8 cellular contexts compared by ENCODE assay signal in genomic region chr21:36156815-36157670, GRCh38. TPM values are rescaled to one million over a fixed set of nuclear protein-coding genes. Genes with fewer than 3 reads are reported as not detected.
DNase-seq lines count a peak whose midpoint lies in the region; ATAC-seq, FAIRE-seq and TF ChIP-seq lines count a peak whose summit lies in the region.

A gene with protein sequence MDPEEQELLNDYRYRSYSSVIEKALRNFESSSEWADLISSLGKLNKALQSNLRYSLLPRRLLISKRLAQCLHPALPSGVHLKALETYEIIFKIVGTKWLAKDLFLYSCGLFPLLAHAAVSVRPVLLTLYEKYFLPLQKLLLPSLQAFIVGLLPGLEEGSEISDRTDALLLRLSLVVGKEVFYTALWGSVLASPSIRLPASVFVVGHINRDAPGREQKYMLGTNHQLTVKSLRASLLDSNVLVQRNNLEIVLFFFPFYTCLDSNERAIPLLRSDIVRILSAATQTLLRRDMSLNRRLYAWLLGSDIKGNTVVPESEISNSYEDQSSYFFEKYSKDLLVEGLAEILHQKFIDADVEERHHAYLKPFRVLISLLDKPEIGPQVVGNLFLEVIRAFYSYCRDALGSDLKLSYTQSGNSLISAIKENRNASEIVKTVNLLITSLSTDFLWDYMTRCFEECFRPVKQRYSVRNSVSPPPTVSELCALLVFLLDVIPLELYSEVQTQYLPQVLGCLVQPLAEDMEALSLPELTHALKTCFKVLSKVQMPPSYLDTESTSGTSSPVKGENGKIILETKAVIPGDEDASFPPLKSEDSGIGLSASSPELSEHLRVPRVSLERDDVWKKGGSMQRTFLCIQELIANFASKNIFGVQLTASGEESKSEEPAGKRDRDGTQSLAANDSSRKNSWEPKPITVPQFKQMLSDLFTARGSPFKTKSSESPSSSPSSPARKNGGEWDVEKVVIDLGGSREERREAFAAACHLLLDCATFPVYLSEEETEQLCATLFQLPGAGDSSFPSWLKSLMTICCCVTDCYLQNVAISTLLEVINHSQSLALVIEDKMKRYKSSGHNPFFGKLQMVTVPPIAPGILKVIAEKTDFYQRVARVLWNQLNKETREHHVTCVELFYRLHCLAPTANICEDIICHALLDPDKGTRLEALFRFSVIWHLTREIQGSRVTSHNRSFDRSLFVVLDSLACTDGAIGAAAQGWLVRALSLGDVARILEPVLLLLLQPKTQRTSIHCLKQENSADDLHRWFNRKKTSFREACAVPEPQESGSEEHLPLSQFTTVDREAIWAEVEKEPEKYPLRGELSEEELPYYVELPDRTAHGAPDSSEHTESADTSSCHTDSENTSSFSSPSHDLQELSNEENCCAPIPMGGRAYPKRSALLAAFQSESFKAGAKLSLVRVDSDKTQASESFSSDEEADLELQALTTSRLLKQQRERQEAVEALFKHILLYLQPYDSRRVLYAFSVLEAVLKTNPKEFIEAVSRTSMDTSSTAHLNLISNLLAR (N-terminal part only) (plus strand): TSS chr21:36156824. CDS start chr21:36164734, 7,910 bp downstream.

- TF ChIP-seq EP300 in A549 (IDR thresholded peaks at IDR 0.05), result no peak

- no peaks in the 10 kb centered on the region for H3K27me3 Mint-ChIP-seq in astrocyte (ENCODE audit: low read depth, unreplicated experiment)

- peaks cover 9% of the 10 kb centered on the region; the same call in 1 of the 3 replicates for H3K4me1 ChIP-seq in A549
- peaks cover 10% of the 10 kb centered on the region for H3K4me1 ChIP-seq in astrocyte (ENCODE audit: insufficient read depth, low read length)
- H3K4me1 ChIP-seq in iPS-15b (ENCODE audit: control insufficient read depth, insufficient read depth, low read length), result no peaks in the 10 kb centered on the region
- H3K4me1 ChIP-seq in smooth muscle cell (ENCODE audit: low read depth), result no peaks in the 10 kb centered on the region

- H3F3A ChIP-seq in smooth muscle cell (ENCODE audit: low read depth), result no peaks in the 10 kb centered on the region

- peak; percentile 56 for TF ChIP-seq POLR2A in A549 (IDR thresholded peaks at IDR 0.05; ENCODE audit: low read length)

- H3K4me1 Mint-ChIP-seq in astrocyte (ENCODE audit: low read depth, unreplicated experiment), result peaks cover 5% of the 10 kb centered on the region

- ATAC-seq in A549 (peak; percentile 68 to 70), GM18867 (IDR thresholded peaks at IDR 0.05; ENCODE audit: unreplicated experiment) (peak; percentile 23), HG03064 (IDR thresholded peaks at IDR 0.05; ENCODE audit: low read depth, unreplicated experiment) (peak; percentile 24)

- H3K27ac ChIP-seq in A549 (peak within 1 kb of the TSS; percentile 71 to 88), astrocyte (ENCODE audit: low read depth, low read length) (peak within 1 kb of the TSS; percentile 64), smooth muscle cell (ENCODE audit: low read depth) (peak within 1 kb of the TSS; percentile 87)

- H3K36me3 Mint-ChIP-seq in astrocyte (ENCODE audit: low read depth, unreplicated experiment), result peaks cover 2% of the 10 kb centered on the region

- peaks cover 46% of the 10 kb centered on the region for H3K79me2 ChIP-seq in astrocyte (ENCODE audit: insufficient read depth, low read length)
- no peaks in the 10 kb centered on the region for H3K79me2 ChIP-seq in smooth muscle cell (ENCODE audit: low read depth)

- H4K20me1 ChIP-seq in astrocyte (ENCODE audit: insufficient read depth, low read length) (peaks cover 17% of the 10 kb centered on the region), smooth muscle cell (ENCODE audit: low read depth) (no peaks in the 10 kb centered on the region)

- TF ChIP-seq CTCF in A549 (IDR thresholded peaks at IDR 0.05), result no peak
- TF ChIP-seq CTCF in astrocyte (IDR thresholded peaks at IDR 0.05; ENCODE audit: insufficient read depth, low read depth, low read length), result no peak
- no peak for TF ChIP-seq CTCF in smooth muscle cell (IDR thresholded peaks at IDR 0.05; ENCODE audit: borderline replicate concordance, insufficient read depth, poor library complexity, severe bottlenecking)

- peak within 1 kb of the TSS; percentile 94 for H3K4me2 ChIP-seq in A549
- H3K4me2 ChIP-seq in astrocyte (ENCODE audit: low read length), result peak within 1 kb of the TSS; percentile 97
- H3K4me2 ChIP-seq in smooth muscle cell, result peak within 1 kb of the TSS; percentile 99

- H3K9me3 ChIP-seq in A549, result no peaks in the 10 kb centered on the region
- no peaks in the 10 kb centered on the region for H3K9me3 ChIP-seq in astrocyte (ENCODE audit: insufficient read depth, low read depth, low read length)
- H3K9me3 ChIP-seq in iPS-15b (ENCODE audit: control insufficient read depth, insufficient read depth, low read length), result no peaks in the 10 kb centered on the region
- no peaks in the 10 kb centered on the region for H3K9me3 ChIP-seq in smooth muscle cell (replicated peaks; ENCODE audit: low read depth)

- no peaks in the 10 kb centered on the region for H3K9me3 Mint-ChIP-seq in astrocyte (ENCODE audit: unreplicated experiment)

- H3K9ac ChIP-seq in astrocyte (ENCODE audit: low read length) (peak within 1 kb of the TSS; percentile 85), iPS-15b (ENCODE audit: low read depth, low read length) (peak within 1 kb of the TSS; percentile 47), smooth muscle cell (ENCODE audit: low read depth) (peak within 1 kb of the TSS; percentile 87)

- CTCF ChIA-PET in A549 (lab: Yijun Ruan, JAX), result no interaction called here

- TF ChIP-seq RAD21 in A549 (conservative IDR thresholded peaks at IDR 0.05 in 1 of 2, IDR thresholded peaks at IDR 0.05 in 1 of 2), result no peak

- H2AFZ ChIP-seq in astrocyte (ENCODE audit: low read depth, low read length), result peak within 1 kb of the TSS; percentile 90
- peak within 1 kb of the TSS; percentile 97 for H2AFZ ChIP-seq in smooth muscle cell (ENCODE audit: low read depth)

- H3K36me3 ChIP-seq in astrocyte (ENCODE audit: insufficient read depth, low read length), result peaks cover 3% of the 10 kb centered on the region
- H3K36me3 ChIP-seq in iPS-15b (ENCODE audit: control insufficient read depth, insufficient read depth, low read length), result no peaks in the 10 kb centered on the region
- no peaks in the 10 kb centered on the region for H3K36me3 ChIP-seq in smooth muscle cell (ENCODE audit: low read depth)

- no peaks in the 10 kb centered on the region for H3K27me3 ChIP-seq in astrocyte (ENCODE audit: insufficient read depth, low read length)
- H3K27me3 ChIP-seq in iPS-15b (ENCODE audit: control insufficient read depth, insufficient read depth, low read length), result peaks cover 24% of the 10 kb centered on the region
- no peaks in the 10 kb centered on the region for H3K27me3 ChIP-seq in smooth muscle cell (ENCODE audit: low read depth)

- peak within 1 kb of the TSS; percentile 58 for H3K27ac Mint-ChIP-seq in astrocyte (ENCODE audit: unreplicated experiment)

- DNase-seq in A549 (ENCODE audit: low read depth in 1 of 2, low spot score in 1 of 2) (peak in 1 of 2 experiments; percentile 8), astrocyte (ENCODE audit: low read depth) (no peak), smooth muscle cell (lab: John Stamatoyannopoulos, UW; ENCODE audit: unreplicated experiment) (no peak), putamen (ENCODE audit: low spot score) (no peak)

- 65% methylated on average over 4 of the region's 83 CpGs for WGBS in A549 (ENCODE audit: missing lambda C conversion rate)
- WGBS in smooth muscle cell (ENCODE audit: low lambda C conversion rate), result 1% methylated on average over 70 of the region's 83 CpGs

- H3K4me3 ChIP-seq in A549 (peak within 1 kb of the TSS; percentile 71), astrocyte (ENCODE audit: insufficient read depth, low read depth, low read length) (peak within 1 kb of the TSS; percentile 73), iPS-15b (ENCODE audit: low read depth, low read length) (peak within 1 kb of the TSS; percentile 75), smooth muscle cell (peak within 1 kb of the TSS; percentile 98)

- POLR2A ChIA-PET in A549 (lab: Yijun Ruan, JAX), result no interaction called here

- FAIRE-seq in A549 (lab: Jason Lieb, UNC) (no peak), astrocyte (lab: Jason Lieb, UNC) (no peak)

- peak within 1 kb of the TSS; percentile 81 for H3K4me3 Mint-ChIP-seq in astrocyte (ENCODE audit: unreplicated experiment)

TF ChIP-seq in A549, 52 proteins besides CTCF, POLR2A, EP300 and RAD21:
- TF ChIP-seq PHF8 (IDR thresholded peaks at IDR 0.05; ENCODE audit: borderline replicate concordance, low read depth) (0 out of 2 replicates have a peak, but pooled peaks have one; percentile 23), CHD2 (IDR thresholded peaks at IDR 0.05; ENCODE audit: low read length, partially characterized antibody) (no peak)

TF ChIP-seq in PFSK-1, 5 proteins besides CTCF, POLR2A, EP300 and RAD21 (continues in another document):
- TF ChIP-seq TAF1 (IDR thresholded peaks at IDR 0.05; ENCODE audit: borderline replicate concordance, insufficient read depth, low read length) (0 out of 2 replicates have a peak, but pooled peaks have one; percentile 23), FOXP2 (optimal IDR thresholded peaks at IDR 0.05; ENCODE audit: borderline replicate concordance, extremely low read depth, extremely low read length, insufficient read depth) (no peak)

RNA-seq across cellular contexts. Expression of the gene that starts here (rescaled TPM):
- polyA plus RNA-seq in A549 (2011; rRNA removed), result 3.5 and 4.5 TPM in 2 replicates
- polyA plus RNA-seq in A549 (2012; cell fraction: cytosol; rRNA removed), result 1.5 and 2.2 TPM in 2 replicates
- polyA plus RNA-seq in A549 (2012; cell fraction: nucleus; rRNA removed), result 2.5 and 3.2 TPM in 2 replicates
- 2.8 to 3.8 TPM (median 3.0 TPM) in 3 replicates for polyA plus RNA-seq in A549 (2017; fragmentation: RNase III; extraction: RNeasy Plus Mini Kit Qiagen cat#74134 plus additional on column Dnase treatment)
- polyA minus RNA-seq in A549 (2011; rRNA and poly(A)+ RNA removed), result 4.6 and 6.0 TPM in 2 replicates
- polyA plus RNA-seq in PFSK-1 (2012; ENCODE audit: insufficient read length, low read depth), result 5.4 TPM
- 22.2 and 26.1 TPM in 2 replicates for total RNA-seq in astrocyte
- total RNA-seq in smooth muscle cell, result 11.0 and 14.5 TPM in 2 replicates
- polyA plus RNA-seq in smooth muscle cell, result 3.2 and 8.8 TPM in 2 replicates
